ENCODE assay signal across 18 cellular contexts in the genomic region with DNA sequence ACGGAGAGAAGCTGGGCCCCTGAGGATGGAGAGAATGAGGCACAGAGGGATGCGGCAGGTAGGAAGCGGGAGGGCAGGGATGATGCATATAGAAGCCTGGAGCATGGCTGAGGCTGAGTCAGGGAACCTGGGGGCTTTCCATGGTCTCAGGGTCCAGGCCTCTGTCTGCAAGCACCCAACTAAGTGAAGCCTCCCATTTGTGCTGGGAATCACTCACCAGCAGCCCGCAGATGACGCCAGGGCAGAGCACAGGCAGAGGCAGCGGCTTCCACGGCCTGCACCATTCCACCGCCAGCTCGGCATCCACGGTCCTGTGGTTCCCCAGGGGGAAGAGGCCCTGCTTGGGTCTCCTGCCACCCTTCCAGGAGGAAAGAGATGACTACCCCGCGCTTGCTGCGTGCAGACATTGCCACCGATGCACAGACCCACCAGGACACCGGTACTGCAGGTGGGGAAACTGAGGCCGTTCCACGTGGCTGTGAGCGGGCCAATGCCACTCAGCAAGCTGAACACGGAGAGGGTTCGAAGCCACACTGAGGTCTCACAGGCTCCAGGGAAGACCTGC.
"Had no signal": no experiment of that assay in that cellular context is flagged by ENCODE, and none has a peak within 500 bp of the region (broad histone marks: within the 10 kb centered on the region; RNA-seq: fewer than 3 reads in every experiment).

No MANE protein-coding gene starts in this region.

- DNase-seq: activated CD4-positive, CD25-positive, alpha-beta regulatory T cell treated with anti-CD3 and anti-CD28 coated beads, Interleukin-2, amount 50 U/mL, for 72 hours; activated naive CD4-positive, alpha-beta T cell treated with Interleukin-2 at 50 U/mL for 16 hours; adrenal gland; cortex of kidney; effector CD4-positive, alpha-beta T cell; foreskin fibroblast; mammary epithelial cell; mucosa of descending colon; naive thymus-derived CD4-positive, alpha-beta T cell; stimulated activated CD4-positive, alpha-beta T cell treated with anti-CD3 and anti-CD28 coated beads, Interleukin-12 subunit alpha, Interleukin-12 subunit beta, amount 100 ng/mL, for 4 hours; stimulated activated CD4-positive, alpha-beta T cell treated with anti-CD3 and anti-CD28 coated beads, Interleukin-2, amount 100 ng/mL, for 24 hours; T-cell; T1000 had no signal

- H3K27me3 Mint-ChIP-seq: central memory CD8-positive, alpha-beta T cell; naive thymus-derived CD4-positive, alpha-beta T cell; T-cell had no signal

- H3K27ac ChIP-seq: vagina had no signal

- H3K27me3 ChIP-seq: adrenal gland, heart left ventricle, pancreas, tibial nerve, vagina had no signal

- H3K27ac Mint-ChIP-seq: T-cell had no signal

- H3K9me3 Mint-ChIP-seq: central memory CD8-positive, alpha-beta T cell; naive thymus-derived CD4-positive, alpha-beta T cell; T-cell had no signal

- H3K4me3 Mint-ChIP-seq: central memory CD8-positive, alpha-beta T cell; naive thymus-derived CD4-positive, alpha-beta T cell; T-cell had no signal

- H3K4me3 ChIP-seq: adrenal gland, heart left ventricle, mucosa of descending colon, pancreas, tibial nerve, vagina had no signal

- FAIRE-seq: pancreas had no signal

- ATAC-seq: heart left ventricle; mucosa of descending colon; naive thymus-derived CD4-positive, alpha-beta T cell; T-cell had no signal

- H3K9me3 ChIP-seq: adrenal gland, heart left ventricle, mucosa of descending colon, pancreas, tibial nerve, vagina had no signal
